ENCODE assay signal across 21 cellular contexts in genomic region chr1:8807004-8807403, GRCh38. TPM values are rescaled to one million over a fixed set of nuclear protein-coding genes. Genes with fewer than 3 reads are reported as not detected.
DNase-seq lines count a peak whose midpoint lies in the region; ATAC-seq, FAIRE-seq and TF ChIP-seq lines count a peak whose summit lies in the region.
"Had no signal": no experiment of that assay in that cellular context is flagged by ENCODE, and none has a peak within 500 bp of the region (broad histone marks: within the 10 kb centered on the region; RNA-seq: fewer than 3 reads in every experiment).

No MANE protein-coding gene starts in this region.

- no peaks in the 10 kb centered on the region for H3K9me3 Mint-ChIP-seq in mesothelial cell of epicardium
- no peaks in the 10 kb centered on the region for H3K9me3 Mint-ChIP-seq in osteocyte (ENCODE audit: unreplicated experiment)
- H3K9me3 Mint-ChIP-seq: CD4-positive, alpha-beta T cell; CD8-positive, alpha-beta T cell had no signal

- H3K4me3 Mint-ChIP-seq in mesothelial cell of epicardium (no peak overlapping the region), osteocyte (ENCODE audit: unreplicated experiment) (no peak overlapping the region)
- H3K4me3 Mint-ChIP-seq: B cell; CD4-positive, alpha-beta T cell; CD8-positive, alpha-beta T cell had no signal

- DNase-seq in activated effector memory CD4-positive, alpha-beta T cell treated with anti-CD3 and anti-CD28 coated beads, Interleukin-2, amount 50 U/mL, for 16 hours: peak; percentile 25
- DNase-seq in activated effector memory CD4-positive, alpha-beta T cell treated with Interleukin-2 at 50 U/mL for 16 hours: no peak
- DNase-seq in bronchial epithelial cell (ENCODE audit: low read depth) (no peak), mesothelial cell of epicardium (ENCODE audit: low spot score in 2 of 2, unreplicated experiment in 2 of 2) (no peak), osteocyte (ENCODE audit: extremely low spot score, unreplicated experiment) (peak; percentile 53), G401 (ENCODE audit: low spot score) (no peak)
- DNase-seq: AML-193; Caco-2; Calu3; CD4-positive, alpha-beta T cell; CD8-positive, alpha-beta T cell; DMS79 treated with DMSO at 0.1 percent for 48 hours; GDM1 had no signal

- H3K27me3 ChIP-seq in bronchial epithelial cell (ENCODE audit: control insufficient read depth, insufficient read depth, low read length): no peaks in the 10 kb centered on the region
- H3K27me3 ChIP-seq: BLaER1 treated with 17β-estradiol and CSF1 and Interleukin-3, amounts not matched to agents 10 nM and 100 nM had no signal

- H3K36me3 Mint-ChIP-seq in mesothelial cell of epicardium (peaks cover 4% of the 10 kb centered on the region), osteocyte (ENCODE audit: unreplicated experiment) (no peaks in the 10 kb centered on the region)
- H3K36me3 Mint-ChIP-seq: CD8-positive, alpha-beta T cell had no signal

- H3K4me1 Mint-ChIP-seq in mesothelial cell of epicardium (peaks cover 34% of the 10 kb centered on the region), osteocyte (ENCODE audit: unreplicated experiment) (peaks cover 8% of the 10 kb centered on the region)

- no peaks in the 10 kb centered on the region for H3K36me3 ChIP-seq in bronchial epithelial cell (ENCODE audit: control insufficient read depth, insufficient read depth, low read length)

- H3K27me3 Mint-ChIP-seq in mesothelial cell of epicardium (ENCODE audit: low read depth) (no peaks in the 10 kb centered on the region), osteocyte (ENCODE audit: unreplicated experiment) (no peaks in the 10 kb centered on the region)
- H3K27me3 Mint-ChIP-seq: B cell; CD4-positive, alpha-beta T cell had no signal

- H3K27ac Mint-ChIP-seq in mesothelial cell of epicardium (peak overlapping the region; percentile 37), osteocyte (ENCODE audit: unreplicated experiment) (no peak overlapping the region)
- H3K27ac Mint-ChIP-seq: B cell; CD4-positive, alpha-beta T cell; CD8-positive, alpha-beta T cell had no signal

- FAIRE-seq in bronchial epithelial cell (lab: Jason Lieb, UNC): peak; percentile 28
- FAIRE-seq: A549, D721Med, GM12892, GM18507 had no signal

- in situ Hi-C loops in G401 (cut with HindIII; ENCODE audit: low sequenced_read_pairs): no loop called here

- H3K4me3 ChIP-seq in bronchial epithelial cell (ENCODE audit: low read depth, low read length): no peak overlapping the region
- H3K4me3 ChIP-seq: A549; BLaER1 treated with 17β-estradiol and CSF1 and Interleukin-3, amounts not matched to agents 10 nM and 100 nM; GM12878 had no signal

- TF ChIP-seq CTCF in bronchial epithelial cell (IDR thresholded peaks at IDR 0.05; ENCODE audit: insufficient read depth, low read length, severe bottlenecking) (no peak), mesothelial cell of epicardium (IDR thresholded peaks at IDR 0.05; ENCODE audit: unreplicated experiment) (no peak), osteocyte (IDR thresholded peaks at IDR 0.05) (no peak)

- no peak for ATAC-seq in GM19467 (IDR thresholded peaks at IDR 0.05; ENCODE audit: unreplicated experiment)
- ATAC-seq: A549; CD8-positive, alpha-beta T cell; GM12878 had no signal

RNA-seq across cellular contexts. Expression of gene RERE, which starts 10.4 kb away (rescaled TPM):
- total RNA-seq in bronchial epithelial cell: 19.2 and 22.7 TPM in 2 replicates
- 177 to 187 TPM (median 187 TPM) in 3 replicates for total RNA-seq in mesothelial cell of epicardium
- total RNA-seq in osteocyte: 76.8 and 79.7 TPM in 2 replicates
- total RNA-seq in G401 (2014; rRNA removed; shearing (Covaris generic)): 22.6 and 57.3 TPM in 2 replicates

Comparison
In these comparisons a context has a peak if more than half of its experiments do, and no peak if none do; other contexts are left out.
1. DNase-seq: peak in activated effector memory CD4-positive, alpha-beta T cell treated with anti-CD3 and anti-CD28 coated beads, Interleukin-2, amount 50 U/mL, for 16 hours (single experiment) and osteocyte (single experiment); none in activated effector memory CD4-positive, alpha-beta T cell treated with Interleukin-2 at 50 U/mL for 16 hours (single experiment), bronchial epithelial cell (single experiment), mesothelial cell of epicardium (0 of 2) and G401 (single experiment).